Comparison of ENCODE assay signal across 18 cellular contexts in the genomic region with DNA sequence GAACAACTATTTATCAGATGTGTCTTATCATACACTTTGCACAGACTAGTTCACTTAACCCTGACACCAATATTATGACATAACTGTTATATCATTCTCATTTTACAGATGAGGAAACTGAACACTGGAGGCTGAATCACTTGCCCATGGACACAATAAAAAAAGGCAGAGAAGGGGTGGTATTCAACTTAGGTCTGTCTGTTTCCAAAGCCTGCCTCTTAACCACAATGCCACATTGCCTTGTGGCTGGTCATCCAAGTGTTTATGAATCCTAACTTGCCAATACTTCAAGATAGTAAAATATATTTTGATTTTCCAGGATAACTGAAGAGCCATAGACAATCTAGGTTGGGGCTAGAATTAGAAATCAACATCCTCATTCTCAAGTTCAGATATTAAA.
DNase-seq lines count a peak whose midpoint lies in the region; ATAC-seq and TF ChIP-seq lines count a peak whose summit lies in the region.
"Had no signal": no experiment of that assay in that cellular context is flagged by ENCODE, and none has a peak within 500 bp of the region (broad histone marks: within the 10 kb centered on the region; RNA-seq: fewer than 3 reads in every experiment).

No MANE protein-coding gene starts in this region.

- H3K27ac Mint-ChIP-seq in naive thymus-derived CD8-positive, alpha-beta T cell, result peak overlapping the region in 6 of 10 donors; percentile 1 to 79 (median 72)
- H3K27ac Mint-ChIP-seq: GM23338 had no signal

- DNase-seq in LHCN-M2 (ENCODE audit: low read depth) (peak; percentile 49), M059J (ENCODE audit: low read depth) (peak; percentile 4), iris pigment epithelial cell (ENCODE audit: low read depth) (peak; percentile 5), NAMALWA (ENCODE audit: low spot score) (no peak), substantia nigra (lab: John Stamatoyannopoulos, UW) (no peak), gastrocnemius medialis (no peak)
- DNase-seq in naive thymus-derived CD8-positive, alpha-beta T cell, result no peak
- DNase-seq: C1 segment of cervical spinal cord; Calu3; CD4-positive, alpha-beta memory T cell; COR-L47; DMS53; DMS79 treated with DMSO at 0.1 percent for 48 hours; GF-D8; H7; HCEC 1CT had no signal

- POLR2A ChIA-PET in naive thymus-derived CD8-positive, alpha-beta T cell (lab: Charles Lee), result no interaction called here

- ATAC-seq in naive thymus-derived CD8-positive, alpha-beta T cell, result no peak
- ATAC-seq in HG03139 (IDR thresholded peaks at IDR 0.05; ENCODE audit: unreplicated experiment) (no peak), gastrocnemius medialis (no peak)
- ATAC-seq: GM23338 had no signal

- peaks cover 36 to 72% (median 52%) of the 10 kb centered on the region in 4 donors for H3K4me1 Mint-ChIP-seq in naive thymus-derived CD8-positive, alpha-beta T cell

- peaks cover 0 to 3% of the 10 kb centered on the region in 2 donors for H3K4me1 ChIP-seq in gastrocnemius medialis

- no peaks in the 10 kb centered on the region for H3K9me3 ChIP-seq in gastrocnemius medialis

- no peaks in the 10 kb centered on the region for H3K27me3 ChIP-seq in gastrocnemius medialis

- H3K27me3 Mint-ChIP-seq in naive thymus-derived CD8-positive, alpha-beta T cell, result no peaks in the 10 kb centered on the region
- H3K27me3 Mint-ChIP-seq: CD4-positive, alpha-beta memory T cell had no signal

- H3K36me3 ChIP-seq in gastrocnemius medialis, result peaks cover 0 to 15% of the 10 kb centered on the region in 2 donors

- peaks cover 21 to 71% (median 39%) of the 10 kb centered on the region in 3 donors for H3K36me3 Mint-ChIP-seq in naive thymus-derived CD8-positive, alpha-beta T cell

- H3K4me3 ChIP-seq in gastrocnemius medialis, result no peak overlapping the region
- H3K4me3 ChIP-seq: GM23338 had no signal

- no peak for TF ChIP-seq POLR2A in gastrocnemius medialis (IDR thresholded peaks at IDR 0.05)

- H3K4me3 Mint-ChIP-seq in naive thymus-derived CD8-positive, alpha-beta T cell, result peak overlapping the region in 1 of 10 donors; percentile 22
- H3K4me3 Mint-ChIP-seq: CD4-positive, alpha-beta memory T cell; GM23338 had no signal

- in situ Hi-C loops in gastrocnemius medialis (cut with MboI; ENCODE audit: low sequenced_read_pairs in 4 of 4), result no loop called here

- intact Hi-C loops in gastrocnemius medialis (cut with DNase I; ENCODE audit: low total_unique reads), result no loop called here

- H3K9me3 Mint-ChIP-seq in naive thymus-derived CD8-positive, alpha-beta T cell, result no peaks in the 10 kb centered on the region
- H3K9me3 Mint-ChIP-seq: GM23338 had no signal

- H3K27ac ChIP-seq in substantia nigra (ENCODE audit: low read depth, low read length, poor library complexity, severe bottlenecking) (no peak overlapping the region), gastrocnemius medialis (no peak overlapping the region)

- TF ChIP-seq CTCF in gastrocnemius medialis (IDR thresholded peaks at IDR 0.05 in 4 of 5, conservative IDR thresholded peaks at IDR 0.05 in 1 of 5), result no peak

Comparison
In these comparisons a context has a peak if more than half of its experiments do, and no peak if none do; other contexts are left out.
1. DNase-seq: peak in LHCN-M2 (single experiment), M059J (single experiment) and iris pigment epithelial cell (single experiment); none in naive thymus-derived CD8-positive, alpha-beta T cell (0 of 10), NAMALWA (single experiment), substantia nigra (0 of 49) and gastrocnemius medialis (0 of 2).